Comparison of ENCODE assay signal across 11 cellular contexts in the genomic region with DNA sequence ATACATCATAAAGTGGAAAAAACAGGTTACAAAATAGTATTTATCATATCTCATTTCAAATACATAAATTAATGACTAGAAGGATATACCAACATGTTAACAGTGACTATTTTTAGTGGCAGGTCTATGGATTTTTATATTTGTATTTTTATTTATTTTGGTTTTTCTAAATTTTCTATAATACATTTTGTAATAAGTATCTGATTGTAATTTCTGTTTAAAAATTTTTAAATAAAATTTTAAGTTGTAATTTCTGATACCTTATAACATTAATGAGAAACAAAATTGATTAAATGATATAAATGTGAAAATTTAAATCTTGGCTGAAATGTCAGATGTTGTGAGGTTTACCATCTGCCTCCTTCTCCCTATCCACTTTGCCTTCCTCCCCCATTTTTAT. TPM values are rescaled to one million over a fixed set of nuclear protein-coding genes. Genes with fewer than 3 reads are reported as not detected.
DNase-seq lines count a peak whose midpoint lies in the region; ATAC-seq, FAIRE-seq and TF ChIP-seq lines count a peak whose summit lies in the region.
"Had no signal": no experiment of that assay in that cellular context is flagged by ENCODE, and none has a peak within 500 bp of the region (broad histone marks: within the 10 kb centered on the region; RNA-seq: fewer than 3 reads in every experiment).

No MANE protein-coding gene starts in this region.

- peak overlapping the region; percentile 97 for H3K9ac ChIP-seq in keratinocyte (ENCODE audit: control insufficient read depth, extremely low read depth, insufficient read depth, low read length)

- H3K36me3 Mint-ChIP-seq in activated T-helper 2 cell treated with anti-CD3 and anti-CD28 coated beads, Interferon-gamma antibody, Interleukin-2, Interleukin-4, amounts not matched to agents 10 μg/mL and 5 μg/mL and 100 μg/mL, durations not matched to agents 14 hours and 24 hours and 36 hours (ENCODE audit: low read depth): peaks cover 46% of the 10 kb centered on the region

- peaks cover 12% of the 10 kb centered on the region for H3K4me1 Mint-ChIP-seq in activated T-helper 2 cell treated with anti-CD3 and anti-CD28 coated beads, Interferon-gamma antibody, Interleukin-2, Interleukin-4, amounts not matched to agents 10 μg/mL and 5 μg/mL and 100 μg/mL, durations not matched to agents 14 hours and 24 hours and 36 hours (ENCODE audit: low read depth)

- H3K4me3 ChIP-seq in A673 (ENCODE audit: low read depth, low read length, poor library complexity, severe bottlenecking): peak overlapping the region; percentile 72
- peak overlapping the region; percentile 96 for H3K4me3 ChIP-seq in HAP-1
- H3K4me3 ChIP-seq in keratinocyte (ENCODE audit: control insufficient read depth in 2 of 3, extremely low read depth in 1 of 3, insufficient read depth in 2 of 3, low read depth in 1 of 3, low read length in 3 of 3): peak overlapping the region in 2 of 3 experiments; percentile 82 to 85
- no peak overlapping the region for H3K4me3 ChIP-seq in effector memory CD4-positive, alpha-beta T cell (ENCODE audit: insufficient read depth, low read depth, low read length, poor library complexity, severe bottlenecking)
- H3K4me3 ChIP-seq in right cardiac atrium (ENCODE audit: low read length): no peak overlapping the region

- H3K4me2 ChIP-seq in keratinocyte (ENCODE audit: control insufficient read depth, extremely low read depth, insufficient read depth, low read depth, low read length): peak overlapping the region; percentile 69

- in situ Hi-C loops in HAP-1 (cut with MboI; ENCODE audit: low sequenced_read_pairs): no loop called here

- no TSS peak for BruUV-seq in A673 (replicated peaks; lab: Mats Ljungman, UMichigan)

- dilution Hi-C loops in keratinocyte (cut with MboI; ENCODE audit: extremely low pct_ligation_motif_present, low sequenced_read_pairs): no loop called here

- intact Hi-C loops in A673 (cut with micrococcal nuclease; ENCODE audit: unreplicated experiment): no loop called here
- intact Hi-C loops in activated T-helper 2 cell treated with anti-CD3 and anti-CD28 coated beads, Interferon-gamma antibody, Interleukin-2, Interleukin-4, amounts not matched to agents 10 μg/mL and 5 μg/mL and 100 μg/mL, durations not matched to agents 14 hours and 24 hours and 36 hours (cut with micrococcal nuclease): no loop called here
- intact Hi-C loops in right cardiac atrium (cut with DNase I): no loop called here

- peaks cover 3% of the 10 kb centered on the region for H4K20me1 ChIP-seq in keratinocyte (ENCODE audit: control insufficient read depth, extremely low read depth, insufficient read depth, low read length)

- H3K9me3 ChIP-seq in A673 (ENCODE audit: low read depth, low read length, poor library complexity, severe bottlenecking): no peaks in the 10 kb centered on the region
- no peaks in the 10 kb centered on the region for H3K9me3 ChIP-seq in HAP-1
- no peaks in the 10 kb centered on the region for H3K9me3 ChIP-seq in keratinocyte (ENCODE audit: control insufficient read depth, low read depth, low read length)
- H3K9me3 ChIP-seq in effector memory CD4-positive, alpha-beta T cell (ENCODE audit: control insufficient read depth, low read length): no peaks in the 10 kb centered on the region
- no peaks in the 10 kb centered on the region for H3K9me3 ChIP-seq in right cardiac atrium (ENCODE audit: control insufficient read depth, low read length)
- H3K9me3 ChIP-seq: neutrophil had no signal

- peaks cover 62% of the 10 kb centered on the region for H3K79me2 ChIP-seq in keratinocyte (ENCODE audit: control insufficient read depth, insufficient read depth, low read length)

- POLR2A ChIA-PET in A673 (lab: Charles Lee; ENCODE audit: low non-redundant PET): no interaction called here

- no peaks in the 10 kb centered on the region for H3K27me3 Mint-ChIP-seq in activated T-helper 2 cell treated with anti-CD3 and anti-CD28 coated beads, Interferon-gamma antibody, Interleukin-2, Interleukin-4, amounts not matched to agents 10 μg/mL and 5 μg/mL and 100 μg/mL, durations not matched to agents 14 hours and 24 hours and 36 hours (ENCODE audit: low read depth)

- H3K9me1 ChIP-seq in keratinocyte (ENCODE audit: control insufficient read depth, extremely low read depth, insufficient read depth, low read length): no peaks in the 10 kb centered on the region

- no peak overlapping the region for H2AFZ ChIP-seq in keratinocyte (ENCODE audit: control insufficient read depth, low read length)

- no peaks in the 10 kb centered on the region for H3K9me3 Mint-ChIP-seq in activated T-helper 2 cell treated with anti-CD3 and anti-CD28 coated beads, Interferon-gamma antibody, Interleukin-2, Interleukin-4, amounts not matched to agents 10 μg/mL and 5 μg/mL and 100 μg/mL, durations not matched to agents 14 hours and 24 hours and 36 hours

- CTCF ChIA-PET in A673 (lab: Charles Lee): no interaction called here

- FAIRE-seq in keratinocyte (lab: Jason Lieb, UNC): no peak

- H3K4me1 ChIP-seq in A673 (ENCODE audit: insufficient read depth, low read length, poor library complexity, severe bottlenecking) (peaks cover 4% of the 10 kb centered on the region), HAP-1 (peaks cover 22% of the 10 kb centered on the region), keratinocyte (ENCODE audit: control insufficient read depth, extremely low read depth, insufficient read depth, low read length) (peaks cover 8% of the 10 kb centered on the region), right cardiac atrium (ENCODE audit: control insufficient read depth, insufficient read depth, low read length) (no peaks in the 10 kb centered on the region)
- H3K4me1 ChIP-seq in effector memory CD4-positive, alpha-beta T cell (ENCODE audit: control insufficient read depth, insufficient read depth, low read length, poor library complexity, severe bottlenecking): peaks cover 4% of the 10 kb centered on the region

- DNase-seq in A673 (ENCODE audit: low spot score) (no peak), HAP-1 (ENCODE audit: low spot score in 2 of 2) (no peak), keratinocyte (ENCODE audit: low read depth, low spot score) (no peak), dedifferentiated amniotic fluid mesenchymal stem cell (ENCODE audit: extremely low spot score) (no peak), right cardiac atrium (no peak)
- no peak for DNase-seq in activated T-helper 2 cell treated with anti-CD3 and anti-CD28 coated beads, Interferon-gamma antibody, Interleukin-2, Interleukin-4, amounts not matched to agents 10 μg/mL and 5 μg/mL and 100 μg/mL, durations not matched to agents 14 hours and 24 hours and 36 hours (ENCODE audit: low spot score)
- no peak for DNase-seq in effector memory CD4-positive, alpha-beta T cell
- DNase-seq: activated CD4-positive, alpha-beta T cell treated with anti-CD3 and anti-CD28 coated beads for 4 hours; NCI-H524 had no signal

- no peak overlapping the region for H3K27ac Mint-ChIP-seq in activated T-helper 2 cell treated with anti-CD3 and anti-CD28 coated beads, Interferon-gamma antibody, Interleukin-2, Interleukin-4, amounts not matched to agents 10 μg/mL and 5 μg/mL and 100 μg/mL, durations not matched to agents 14 hours and 24 hours and 36 hours

- ATAC-seq in HG03196 (IDR thresholded peaks at IDR 0.05; ENCODE audit: unreplicated experiment): no peak
- no peak for ATAC-seq in right cardiac atrium

- H3K27ac ChIP-seq in A673 (ENCODE audit: low read depth, low read length, poor library complexity, severe bottlenecking) (no peak overlapping the region), keratinocyte (ENCODE audit: control insufficient read depth, insufficient read depth, low read length) (no peak overlapping the region), right cardiac atrium (ENCODE audit: low read length) (no peak overlapping the region)
- H3K27ac ChIP-seq in effector memory CD4-positive, alpha-beta T cell (ENCODE audit: insufficient read depth, low read length, poor library complexity, severe bottlenecking): no peak overlapping the region
- H3K27ac ChIP-seq: neutrophil had no signal

- TF ChIP-seq CTCF in A673 (conservative IDR thresholded peaks at IDR 0.05; ENCODE audit: low read depth, low read length) (no peak), keratinocyte (optimal IDR thresholded peaks at IDR 0.05 in 1 of 3, IDR thresholded peaks at IDR 0.05 in 1 of 3, conservative IDR thresholded peaks at IDR 0.05 in 1 of 3; ENCODE audit: extremely low read depth in 1 of 3, insufficient read depth in 2 of 3, low read length in 3 of 3) (no peak)

- H3K36me3 ChIP-seq in A673 (ENCODE audit: insufficient read depth, low read length, poor library complexity, severe bottlenecking): peaks cover 31% of the 10 kb centered on the region
- H3K36me3 ChIP-seq in HAP-1 (replicated peaks): peaks cover 68% of the 10 kb centered on the region
- H3K36me3 ChIP-seq in keratinocyte (ENCODE audit: control insufficient read depth in 2 of 2, extremely low read depth in 1 of 2, insufficient read depth in 2 of 2, low read length in 2 of 2): peaks cover 0 to 4% of the 10 kb centered on the region in 2 experiments
- peaks cover 2% of the 10 kb centered on the region for H3K36me3 ChIP-seq in effector memory CD4-positive, alpha-beta T cell (ENCODE audit: control insufficient read depth, insufficient read depth, low read length)

- no peaks in the 10 kb centered on the region for H3K27me3 ChIP-seq in A673 (replicated peaks; ENCODE audit: insufficient read depth, low read depth, low read length, poor library complexity)
- H3K27me3 ChIP-seq in HAP-1 (ENCODE audit: low read depth): no peaks in the 10 kb centered on the region
- H3K27me3 ChIP-seq in keratinocyte (ENCODE audit: control insufficient read depth, extremely low read depth, insufficient read depth, low read length): no peaks in the 10 kb centered on the region
- no peaks in the 10 kb centered on the region for H3K27me3 ChIP-seq in effector memory CD4-positive, alpha-beta T cell (replicated peaks; ENCODE audit: control insufficient read depth, insufficient read depth, low read length, poor library complexity, severe bottlenecking)
- H3K27me3 ChIP-seq in right cardiac atrium (ENCODE audit: control insufficient read depth, insufficient read depth): no peaks in the 10 kb centered on the region
- H3K27me3 ChIP-seq: neutrophil had no signal

- peak overlapping the region; percentile 88 for H3K4me3 Mint-ChIP-seq in activated T-helper 2 cell treated with anti-CD3 and anti-CD28 coated beads, Interferon-gamma antibody, Interleukin-2, Interleukin-4, amounts not matched to agents 10 μg/mL and 5 μg/mL and 100 μg/mL, durations not matched to agents 14 hours and 24 hours and 36 hours (ENCODE audit: low read depth)

RNA-seq across cellular contexts. Expression of a gene that starts 2.5 kb away (rescaled TPM):
- total RNA-seq in A673 (2021) (705 and 792 TPM in 2 replicates), right cardiac atrium (100 to 1,000 TPM; 124 to 157 (median 135) TPM)
- total RNA-seq in activated T-helper 2 cell treated with anti-CD3 and anti-CD28 coated beads, Interferon-gamma antibody, Interleukin-2, Interleukin-4, amounts not matched to agents 10 μg/mL and 5 μg/mL and 100 μg/mL, durations not matched to agents 14 hours and 24 hours and 36 hours: 585 and 612 TPM in 2 replicates
- polyA plus RNA-seq in keratinocyte (229 to 352 TPM (median 245 TPM) in 3 replicates), right cardiac atrium (61.9 TPM)
- 241 TPM for polyA plus RNA-seq in keratinocyte (2011; ENCODE audit: low read depth)
- polyA plus RNA-seq in keratinocyte (2011; cell fraction: cytosol; rRNA removed): 231 and 301 TPM in 2 replicates
- 377 and 429 TPM in 2 replicates for polyA plus RNA-seq in keratinocyte (2011; cell fraction: nucleus; rRNA removed)
- 106 and 190 TPM in 2 replicates for polyA plus RNA-seq in keratinocyte (2012; ENCODE audit: low replicate concordance)
- polyA minus RNA-seq in keratinocyte: 212 to 264 TPM (median 251 TPM) in 3 replicates
- 132 TPM for polyA minus RNA-seq in keratinocyte (2011; cell fraction: cytosol; rRNA and poly(A)+ RNA removed)
- polyA minus RNA-seq in keratinocyte (2011; cell fraction: nucleus; rRNA and poly(A)+ RNA removed): 76.2 and 114 TPM in 2 replicates

RNA-seq across cellular contexts. Expression of a gene that starts 15.6 kb away (rescaled TPM):
- total RNA-seq in A673 (2021) (6.6 and 7.0 TPM in 2 replicates), right cardiac atrium (100 to 1,000 TPM; 113 to 174 (median 125) TPM)
- 6.1 and 6.5 TPM in 2 replicates for total RNA-seq in activated T-helper 2 cell treated with anti-CD3 and anti-CD28 coated beads, Interferon-gamma antibody, Interleukin-2, Interleukin-4, amounts not matched to agents 10 μg/mL and 5 μg/mL and 100 μg/mL, durations not matched to agents 14 hours and 24 hours and 36 hours
- polyA plus RNA-seq in keratinocyte (0.42 to 1.0 TPM (median 0.44 TPM) in 3 replicates), right cardiac atrium (186 TPM)
- 0.34 TPM for polyA plus RNA-seq in keratinocyte (2011; ENCODE audit: low read depth)
- polyA plus RNA-seq in keratinocyte (2011; cell fraction: cytosol; rRNA removed): 0.05 TPM in 1 of 2 replicates, not detected in the other
- 2.1 and 2.7 TPM in 2 replicates for polyA plus RNA-seq in keratinocyte (2011; cell fraction: nucleus; rRNA removed)
- polyA plus RNA-seq in keratinocyte (2012; ENCODE audit: low replicate concordance): 0.38 and 0.63 TPM in 2 replicates
- polyA minus RNA-seq in keratinocyte: 0.77 to 1.5 TPM (median 1.3 TPM) in 3 replicates
- not detected for polyA minus RNA-seq in keratinocyte (2011; cell fraction: cytosol; rRNA and poly(A)+ RNA removed)
- 1.4 and 2.0 TPM in 2 replicates for polyA minus RNA-seq in keratinocyte (2011; cell fraction: nucleus; rRNA and poly(A)+ RNA removed)

RNA-seq across cellular contexts. Expression of a gene that starts 32.0 kb away (rescaled TPM):
- 47.6 and 52.7 TPM in 2 replicates for total RNA-seq in A673 (2021)
- total RNA-seq in activated T-helper 2 cell treated with anti-CD3 and anti-CD28 coated beads, Interferon-gamma antibody, Interleukin-2, Interleukin-4, amounts not matched to agents 10 μg/mL and 5 μg/mL and 100 μg/mL, durations not matched to agents 14 hours and 24 hours and 36 hours: 26.8 and 31.4 TPM in 2 replicates
- 7.3 to 11.6 TPM (median 7.7 TPM) in 3 replicates for polyA plus RNA-seq in keratinocyte
- 1.6 TPM for polyA plus RNA-seq in keratinocyte (2011; ENCODE audit: low read depth)
- polyA plus RNA-seq in keratinocyte (2011; cell fraction: cytosol; rRNA removed): 5.9 and 7.2 TPM in 2 replicates
- 20.3 and 24.3 TPM in 2 replicates for polyA plus RNA-seq in keratinocyte (2011; cell fraction: nucleus; rRNA removed)
- polyA plus RNA-seq in keratinocyte (2012; ENCODE audit: low replicate concordance): 4.1 and 10.7 TPM in 2 replicates
- polyA minus RNA-seq in keratinocyte: 16.7 to 27.0 TPM (median 18.0 TPM) in 3 replicates
- polyA minus RNA-seq in keratinocyte (2011; cell fraction: cytosol; rRNA and poly(A)+ RNA removed): 12.3 TPM
- polyA minus RNA-seq in keratinocyte (2011; cell fraction: nucleus; rRNA and poly(A)+ RNA removed): 17.0 and 24.7 TPM in 2 replicates
- 10 to 100 TPM; 13.0 to 24.2 (median 18.4) TPM for total RNA-seq in right cardiac atrium
- polyA plus RNA-seq in right cardiac atrium: 6.9 TPM

Comparison
In these comparisons a context has a peak if more than half of its experiments do, and no peak if none do; other contexts are left out.
1. H3K4me3 ChIP-seq: peak in A673 (single experiment), HAP-1 (single experiment) and keratinocyte (2 of 3); none in effector memory CD4-positive, alpha-beta T cell (single experiment) and right cardiac atrium (single experiment).
2. RNA of a gene that starts 15.6 kb away (total RNA-seq): 113 to 174 TPM in right cardiac atrium; 6.6 to 7.0 TPM in A673 and 6.1 to 6.5 TPM in activated T-helper 2 cell treated with anti-CD3 and anti-CD28 coated beads, Interferon-gamma antibody, Interleukin-2, Interleukin-4, amounts not matched to agents 10 μg/mL and 5 μg/mL and 100 μg/mL, durations not matched to agents 14 hours and 24 hours and 36 hours; every median in the first group is over 10 times any median in the second.